8 cellular contexts compared by ENCODE assay signal in genomic region chr12:42237853-42238239, GRCh38. TPM values are rescaled to one million over a fixed set of nuclear protein-coding genes. Genes with fewer than 3 reads are reported as not detected.
DNase-seq lines count a peak whose midpoint lies in the region; ATAC-seq and TF ChIP-seq lines count a peak whose summit lies in the region.

No MANE protein-coding gene starts in this region.

- no peaks in the 10 kb centered on the region for H3K27me3 ChIP-seq in testis

- no peak for DNase-seq in activated T-cell treated with anti-CD3 and anti-CD28 coated beads, Interleukin-2, amount 50 U/mL, for 24 hours
- DNase-seq in activated T-cell treated with anti-CD3 and anti-CD28 coated beads for 4 hours (no peak), immature natural killer cell (no peak), testis (no peak), dedifferentiated amniotic fluid mesenchymal stem cell (ENCODE audit: extremely low spot score) (no peak)
- no peak for DNase-seq in activated naive CD4-positive, alpha-beta T cell treated with anti-CD3 and anti-CD28 coated beads, Interleukin-2, amount 50 U/mL, for 72 hours (ENCODE audit: low spot score in 2 of 2)
- no peak for DNase-seq in activated CD4-positive, CD25-positive, alpha-beta regulatory T cell treated with anti-CD3 and anti-CD28 coated beads, Interleukin-2, amount 50 U/mL, for 72 hours

- no peaks in the 10 kb centered on the region for H3K9me3 Mint-ChIP-seq in activated T-cell treated with anti-CD3 and anti-CD28 coated beads, Interleukin-2, amount 50 U/mL, for 24 hours
- H3K9me3 Mint-ChIP-seq in activated naive CD4-positive, alpha-beta T cell treated with anti-CD3 and anti-CD28 coated beads, Interleukin-2, amount 50 U/mL, for 72 hours = no peaks in the 10 kb centered on the region
- H3K9me3 Mint-ChIP-seq in immature natural killer cell = no peaks in the 10 kb centered on the region

- H3K36me3 ChIP-seq in testis (ENCODE audit: low read depth, missing control alignments) = no peaks in the 10 kb centered on the region

- H3K9me3 ChIP-seq in testis = no peaks in the 10 kb centered on the region

- H3K27ac Mint-ChIP-seq in activated T-cell treated with anti-CD3 and anti-CD28 coated beads, Interleukin-2, amount 50 U/mL, for 24 hours = peak overlapping the region; percentile 85
- peak overlapping the region; percentile 60 to 87 for H3K27ac Mint-ChIP-seq in activated naive CD4-positive, alpha-beta T cell treated with anti-CD3 and anti-CD28 coated beads, Interleukin-2, amount 50 U/mL, for 72 hours
- H3K27ac Mint-ChIP-seq in immature natural killer cell = peak overlapping the region; percentile 76 to 96 (median 92)

- no peaks in the 10 kb centered on the region for H3K27me3 Mint-ChIP-seq in activated T-cell treated with anti-CD3 and anti-CD28 coated beads, Interleukin-2, amount 50 U/mL, for 24 hours
- H3K27me3 Mint-ChIP-seq in immature natural killer cell (ENCODE audit: low read depth in 3 of 3) = peaks cover 7 to 21% (median 8%) of the 10 kb centered on the region in 3 donors

- peak overlapping the region; percentile 87 for H3K4me3 Mint-ChIP-seq in activated T-cell treated with anti-CD3 and anti-CD28 coated beads, Interleukin-2, amount 50 U/mL, for 24 hours
- H3K4me3 Mint-ChIP-seq in immature natural killer cell = peak overlapping the region; percentile 81 to 90 (median 88)

- WGBS in testis, 2 donors = 1% methylated on average over 46 of the region's 54 CpGs; no CpG with 5 or more reads in 1 of the 2 donors

- intact Hi-C loops in testis (cut with DNase I; ENCODE audit: low total_unique reads) = no loop called here

- peaks cover 38% of the 10 kb centered on the region for H3K36me3 Mint-ChIP-seq in activated T-cell treated with anti-CD3 and anti-CD28 coated beads, Interleukin-2, amount 50 U/mL, for 24 hours (ENCODE audit: low read depth)
- H3K36me3 Mint-ChIP-seq in activated naive CD4-positive, alpha-beta T cell treated with anti-CD3 and anti-CD28 coated beads, Interleukin-2, amount 50 U/mL, for 72 hours = peaks cover 0 to 7% of the 10 kb centered on the region in 2 donors
- peaks cover 0 to 6% (median 5%) of the 10 kb centered on the region in 3 donors for H3K36me3 Mint-ChIP-seq in immature natural killer cell

- peak overlapping the region; percentile 85 to 97 for H3K27ac ChIP-seq in testis

- no peak for TF ChIP-seq CTCF in testis (IDR thresholded peaks at IDR 0.05)

- H3K4me1 Mint-ChIP-seq in activated T-cell treated with anti-CD3 and anti-CD28 coated beads, Interleukin-2, amount 50 U/mL, for 24 hours (ENCODE audit: low read depth) = peaks cover 42% of the 10 kb centered on the region
- peaks cover 40 to 60% of the 10 kb centered on the region in 2 donors for H3K4me1 Mint-ChIP-seq in immature natural killer cell

- H3K4me3 ChIP-seq in testis = peak overlapping the region; percentile 80 to 96

- H3K4me1 ChIP-seq in testis = peaks cover 20% of the 10 kb centered on the region

- no peak for TF ChIP-seq POLR2A in testis (IDR thresholded peaks at IDR 0.05)

- ATAC-seq in HG03108 (IDR thresholded peaks at IDR 0.05; ENCODE audit: unreplicated experiment) = peak; percentile 20
- peak; percentile 38 to 63 for ATAC-seq in activated naive CD4-positive, alpha-beta T cell treated with anti-CD3 and anti-CD28 coated beads, Interleukin-2, amount 50 U/mL, for 72 hours

RNA-seq across cellular contexts. Expression of gene YAF2, which starts 0.2 kb away (rescaled TPM):
- 10 to 100 TPM; 28.2 to 53.6 TPM for total RNA-seq in activated naive CD4-positive, alpha-beta T cell treated with anti-CD3 and anti-CD28 coated beads, Interleukin-2, amount 50 U/mL, for 72 hours
- polyA plus RNA-seq in immature natural killer cell (10 to 100 TPM; 13.8 to 24.5 (median 16.4) TPM), testis (ENCODE audit: insufficient read depth, low read depth, low replicate concordance) (19.4 TPM)
- total RNA-seq in testis = 10 to 100 TPM; 26.6 to 33.1 TPM
